In genomic region chr18:13392029-13392750, GRCh38 we compare ENCODE assay signal across 11 cellular contexts.
"Had no signal": no experiment of that assay in that cellular context is flagged by ENCODE, and none has a peak within 500 bp of the region (broad histone marks: within the 10 kb centered on the region; RNA-seq: fewer than 3 reads in every experiment).

No MANE protein-coding gene starts in this region.

- H3K27ac ChIP-seq: foreskin keratinocyte, psoas muscle, right lobe of liver, upper lobe of left lung had no signal

- DNase-seq: activated CD4-positive, alpha-beta T cell treated with anti-CD3 and anti-CD28 coated beads, Interleukin-2, amount 10 ng/mL, durations not matched to agents 7 days and 5 days; amniotic stem cell; cortex of kidney; effector memory CD4-positive, alpha-beta T cell; foreskin keratinocyte; glutamatergic neuron; hypothalamus; psoas muscle; right lobe of liver; stimulated activated naive CD8-positive, alpha-beta T cell treated with anti-CD3 and anti-CD28 coated beads, Interleukin-15, amount 100 ng/mL, for 72 hours; upper lobe of left lung had no signal

- H3K9me3 ChIP-seq: psoas muscle, right lobe of liver, upper lobe of left lung had no signal

- H3K4me1 ChIP-seq: foreskin keratinocyte, psoas muscle had no signal

- H3K36me3 ChIP-seq: upper lobe of left lung had no signal

- H3K27me3 ChIP-seq: foreskin keratinocyte, right lobe of liver, upper lobe of left lung had no signal

- H3K4me3 ChIP-seq: psoas muscle, right lobe of liver, upper lobe of left lung had no signal
